ENCODE assay signal across 8 cellular contexts in the genomic region with DNA sequence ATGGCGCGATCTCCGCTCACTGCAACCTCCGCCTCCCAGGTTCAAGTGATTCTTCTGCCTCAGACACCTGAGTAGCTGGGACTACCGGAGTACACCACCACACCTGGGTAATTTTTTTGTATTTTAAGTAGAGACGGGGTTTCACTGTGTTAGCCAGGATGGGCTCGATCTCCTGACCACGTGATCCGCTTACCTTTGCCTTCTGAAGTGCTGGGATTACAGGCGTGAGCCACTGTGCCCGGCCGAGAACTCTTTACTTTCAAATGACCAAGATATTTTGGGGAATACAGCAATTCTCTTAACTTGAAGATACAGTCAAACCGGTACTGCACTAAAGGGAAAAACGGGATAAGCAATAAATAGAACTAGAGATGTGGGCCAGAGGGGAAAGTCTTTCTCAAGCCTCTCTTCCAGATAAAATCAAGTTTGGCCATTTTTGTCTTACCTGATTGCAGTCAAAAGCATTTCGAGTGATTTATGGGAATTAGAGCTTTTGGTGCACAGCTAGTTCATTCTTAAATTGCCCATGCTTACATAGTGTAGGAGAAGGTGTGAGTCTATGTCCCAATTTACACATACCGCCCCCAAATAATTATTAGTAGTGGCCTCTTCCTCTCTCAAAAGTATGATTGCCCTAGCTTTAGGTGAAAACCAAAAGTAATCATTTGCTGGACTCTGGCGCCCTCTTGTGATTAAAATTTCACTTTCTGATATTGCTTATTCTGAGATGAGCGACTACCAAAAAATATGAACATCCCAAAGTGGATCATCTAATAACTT. TPM values are rescaled to one million over a fixed set of nuclear protein-coding genes. Genes with fewer than 3 reads are reported as not detected.
DNase-seq lines count a peak whose midpoint lies in the region; ATAC-seq and TF ChIP-seq lines count a peak whose summit lies in the region.

No MANE protein-coding gene starts in this region.

- H3K27ac ChIP-seq in RWPE1 (no peak overlapping the region), breast epithelium (no peak overlapping the region)

- TF ChIP-seq CTCF in GM10248 (IDR thresholded peaks at IDR 0.05; ENCODE audit: control extremely low read depth, extremely low read depth, low read depth, missing control alignments) (peak; percentile 52), RWPE1 (conservative IDR thresholded peaks at IDR 0.05; ENCODE audit: low read depth) (peak; percentile 70), breast epithelium (IDR thresholded peaks at IDR 0.05) (peak in 2 of 3 donors; percentile 78 to 80)

- H3K27me3 ChIP-seq in breast epithelium, result no peaks in the 10 kb centered on the region

- H3K4me3 ChIP-seq in breast epithelium, result no peak overlapping the region

- CTCF ChIA-PET in GM10248 (lab: Yijun Ruan, JAX), result interaction anchor here (0.6 to 13.8 kb wide), 51 partner anchors 8 to 1716 kb away, joined by 3 to 115 read pairs (median 3); partner anchors contain the start of gene MEPE
- CTCF ChIA-PET in RWPE1 (lab: Yijun Ruan, JAX), result interaction anchor here (0.6 to 2.8 kb wide), 25 partner anchors 9 to 1162 kb away, joined by 3 to 47 read pairs (median 4); no protein-coding TSS in a partner anchor

- peak; percentile 73 for ATAC-seq in HG03432 (IDR thresholded peaks at IDR 0.05; ENCODE audit: unreplicated experiment)
- ATAC-seq in left colon, result peak; percentile 62

- TF ChIP-seq POLR2A in breast epithelium (IDR thresholded peaks at IDR 0.05), result no peak

- no peaks in the 10 kb centered on the region for H3K4me1 ChIP-seq in breast epithelium

- no peaks in the 10 kb centered on the region for H3K9me3 ChIP-seq in breast epithelium

- DNase-seq in Ammon's horn (ENCODE audit: low spot score) (peak; percentile 57), GM10248 (ENCODE audit: extremely low spot score) (peak; percentile 53), RWPE1 (ENCODE audit: low spot score) (peak; percentile 33), breast epithelium (ENCODE audit: low spot score in 2 of 2) (no peak), left colon (peak in 1 of 2 donors; percentile 23)
- DNase-seq in stimulated activated CD8-positive, alpha-beta memory T cell treated with anti-CD3 and anti-CD28 coated beads, Interleukin-7, amount 100 ng/mL, for 24 hours (ENCODE audit: low read depth), result peak; percentile 4
- DNase-seq in activated effector memory CD4-positive, alpha-beta T cell treated with Interleukin-2 at 50 U/mL for 16 hours, result no peak

- intact Hi-C loops in breast epithelium (cut with DNase I; ENCODE audit: low total_unique reads), result no loop called here
- intact Hi-C loops in left colon (cut with DNase I, micrococcal nuclease), result loop anchor here (5.0 to 10.0 kb wide), 3 partner anchors 177 to 367 kb away; no protein-coding TSS in a partner anchor

- POLR2A ChIA-PET in GM10248 (lab: Yijun Ruan, JAX) (no interaction called here), RWPE1 (lab: Yijun Ruan, JAX; ENCODE audit: low non-redundant PET) (no interaction called here)

- no peaks in the 10 kb centered on the region for H3K36me3 ChIP-seq in breast epithelium

RNA-seq across cellular contexts. Expression of gene ABCG2, which starts 53.2 kb away (rescaled TPM):
- total RNA-seq in breast epithelium (1 to 10 TPM; 2.6 to 8.6 (median 6.9) TPM), left colon (10 to 100 TPM; 32.5 to 36.2 TPM)

Comparison
In these comparisons a context has a peak if more than half of its experiments do, and no peak if none do; other contexts are left out.
1. DNase-seq: peak in Ammon's horn (single experiment), GM10248 (single experiment), RWPE1 (single experiment) and stimulated activated CD8-positive, alpha-beta memory T cell treated with anti-CD3 and anti-CD28 coated beads, Interleukin-7, amount 100 ng/mL, for 24 hours (single experiment); none in breast epithelium (0 of 2) and activated effector memory CD4-positive, alpha-beta T cell treated with Interleukin-2 at 50 U/mL for 16 hours (single experiment).
2. Peak in every context shown above with its lines, with median percentiles within 50 percentile points of each other: CTCF ChIP-seq.